2 cellular contexts compared by ENCODE assay signal in genomic region chr5:179304871-179305270, GRCh38.
TF ChIP-seq lines count a peak whose summit lies in the region.

No MANE protein-coding gene starts in this region.

TF ChIP-seq in liver, 16 proteins besides CTCF, POLR2A, EP300 and RAD21:
- TF ChIP-seq YY1 (IDR thresholded peaks at IDR 0.05) (no peak), FOXA2 (IDR thresholded peaks at IDR 0.05) (no peak), EGR1 (IDR thresholded peaks at IDR 0.05; ENCODE audit: low read depth in 2 of 2) (no peak), GABPA (IDR thresholded peaks at IDR 0.05 in 1 of 2, conservative IDR thresholded peaks at IDR 0.05 in 1 of 2) (no peak), JUND (IDR thresholded peaks at IDR 0.05) (no peak)

TF ChIP-seq in HepG2, 621 proteins besides CTCF, POLR2A, EP300 and RAD21:
- TF ChIP-seq IKZF5 (CRISPR knock-in tag; IDR thresholded peaks at IDR 0.05) (no peak), CEBPZ (IDR thresholded peaks at IDR 0.05; ENCODE audit: low read length) (no peak), ZC3H4 (CRISPR knock-in tag; IDR thresholded peaks at IDR 0.05; ENCODE audit: borderline replicate concordance) (no peak), ZNF20 (CRISPR knock-in tag; IDR thresholded peaks at IDR 0.05) (no peak), CHD4 (IDR thresholded peaks at IDR 0.05; ENCODE audit: borderline replicate concordance, low read length) (no peak), ZNF180 (CRISPR knock-in tag; IDR thresholded peaks at IDR 0.05; ENCODE audit: borderline replicate concordance, low read depth) (no peak), JUND (CRISPR knock-in tag; IDR thresholded peaks at IDR 0.05) (no peak), ZNF775 (CRISPR knock-in tag; IDR thresholded peaks at IDR 0.05; ENCODE audit: borderline replicate concordance) (no peak), ELF3 (CRISPR knock-in tag; IDR thresholded peaks at IDR 0.05) (no peak), NCOA1 (CRISPR knock-in tag; IDR thresholded peaks at IDR 0.05) (no peak), ZNF678 (CRISPR knock-in tag; IDR thresholded peaks at IDR 0.05) (no peak), TEAD2 (CRISPR knock-in tag; IDR thresholded peaks at IDR 0.05) (no peak)
- TF ChIP-seq, protein P1, sequence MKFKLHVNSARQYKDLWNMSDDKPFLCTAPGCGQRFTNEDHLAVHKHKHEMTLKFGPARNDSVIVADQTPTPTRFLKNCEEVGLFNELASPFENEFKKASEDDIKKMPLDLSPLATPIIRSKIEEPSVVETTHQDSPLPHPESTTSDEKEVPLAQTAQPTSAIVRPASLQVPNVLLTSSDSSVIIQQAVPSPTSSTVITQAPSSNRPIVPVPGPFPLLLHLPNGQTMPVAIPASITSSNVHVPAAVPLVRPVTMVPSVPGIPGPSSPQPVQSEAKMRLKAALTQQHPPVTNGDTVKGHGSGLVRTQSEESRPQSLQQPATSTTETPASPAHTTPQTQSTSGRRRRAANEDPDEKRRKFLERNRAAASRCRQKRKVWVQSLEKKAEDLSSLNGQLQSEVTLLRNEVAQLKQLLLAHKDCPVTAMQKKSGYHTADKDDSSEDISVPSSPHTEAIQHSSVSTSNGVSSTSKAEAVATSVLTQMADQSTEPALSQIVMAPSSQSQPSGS (CRISPR knock-in tag; IDR thresholded peaks at IDR 0.05): no peak
- TF ChIP-seq, protein P2, sequence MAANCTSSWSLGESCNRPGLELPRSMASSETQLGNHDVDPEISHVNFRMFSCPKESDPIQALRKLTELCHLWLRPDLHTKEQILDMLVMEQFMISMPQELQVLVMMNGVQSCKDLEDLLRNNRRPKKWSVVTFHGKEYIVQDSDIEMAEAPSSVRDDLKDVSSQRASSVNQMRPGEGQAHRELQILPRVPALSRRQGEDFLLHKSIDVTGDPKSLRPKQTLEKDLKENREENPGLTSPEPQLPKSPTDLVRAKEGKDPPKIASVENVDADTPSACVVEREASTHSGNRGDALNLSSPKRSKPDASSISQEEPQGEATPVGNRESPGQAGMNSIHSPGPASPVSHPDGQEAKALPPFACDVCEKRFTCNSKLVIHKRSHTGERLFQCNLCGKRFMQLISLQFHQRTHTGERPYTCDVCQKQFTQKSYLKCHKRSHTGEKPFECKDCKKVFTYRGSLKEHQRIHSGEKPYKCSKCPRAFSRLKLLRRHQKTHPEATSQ (CRISPR knock-in tag; IDR thresholded peaks at IDR 0.05; ENCODE audit: borderline replicate concordance): no peak
TF ChIP-seq in HepG2: peak in this region for 0.
